27 cellular contexts compared by ENCODE assay signal in genomic region chr11:70298243-70298915, GRCh38. TPM values are rescaled to one million over a fixed set of nuclear protein-coding genes. Genes with fewer than 3 reads are reported as not detected.
DNase-seq lines count a peak whose midpoint lies in the region; ATAC-seq, FAIRE-seq and TF ChIP-seq lines count a peak whose summit lies in the region.
"Had no signal": no experiment of that assay in that cellular context is flagged by ENCODE, and none has a peak within 500 bp of the region (broad histone marks: within the 10 kb centered on the region; RNA-seq: fewer than 3 reads in every experiment).

No MANE protein-coding gene starts in this region.

- peaks cover 9% of the 10 kb centered on the region for H3K79me1 ChIP-seq in H9 (ENCODE audit: insufficient read depth, low read depth, low read length, poor library complexity, severe bottlenecking)

- H3K18ac ChIP-seq in H9 (ENCODE audit: insufficient read length, low read depth, low read length) = no peak overlapping the region

- H2BK15ac ChIP-seq in H9 (ENCODE audit: low read depth, low read length) = no peak overlapping the region

- H3K9ac ChIP-seq in H9 (ENCODE audit: extremely low read depth, insufficient read length, low read length) (no peak overlapping the region), astrocyte (ENCODE audit: low read length) (peak overlapping the region; percentile 64)

- H2BK20ac ChIP-seq in H9 (ENCODE audit: low read depth, low read length, poor library complexity, severe bottlenecking) = no peak overlapping the region

- H2BK12ac ChIP-seq in H9 (ENCODE audit: insufficient read length, low read depth, low read length) = no peak overlapping the region

- no peak for FAIRE-seq in astrocyte (lab: Jason Lieb, UNC)
- FAIRE-seq: GM12891, GM19239, H1, islet of Langerhans, RCC 7860, small intestine had no signal

- no peaks in the 10 kb centered on the region for H3K27me3 Mint-ChIP-seq in H9 (ENCODE audit: low read depth)
- no peaks in the 10 kb centered on the region for H3K27me3 Mint-ChIP-seq in astrocyte (ENCODE audit: low read depth, unreplicated experiment)
- no peaks in the 10 kb centered on the region for H3K27me3 Mint-ChIP-seq in T-helper 2 cell treated with Interferon-gamma antibody and Interleukin-4, amounts not matched to agents 5 μg/mL and 100 μg/mL, for 36 hours (ENCODE audit: low read depth)
- H3K27me3 Mint-ChIP-seq: activated CD4-positive, alpha-beta T cell treated with anti-CD3 and anti-CD28 coated beads, Interleukin-2, amount 10 ng/mL, durations not matched to agents 24 days and 14 days; activated CD8-positive, alpha-beta memory T cell treated with anti-CD3 and anti-CD28 coated beads, Interleukin-2, amount 10 ng/mL, durations not matched to agents 7 days and 5 days; activated naive CD8-positive, alpha-beta T cell treated with anti-CD3 and anti-CD28 coated beads, Interleukin-2, amount 10 ng/mL, durations not matched to agents 7 days and 5 days had no signal

- H3K36me3 ChIP-seq in astrocyte (ENCODE audit: insufficient read depth, low read length) = peaks cover 6% of the 10 kb centered on the region

- H3K27me3 ChIP-seq in H9 (ENCODE audit: insufficient read depth, low read length) (no peaks in the 10 kb centered on the region), astrocyte (ENCODE audit: insufficient read depth, low read length) (no peaks in the 10 kb centered on the region)
- H3K27me3 ChIP-seq: MG63, SJSA1 had no signal

- no peaks in the 10 kb centered on the region for H3K23me2 ChIP-seq in H9 (ENCODE audit: insufficient read length, low read depth, low read length, poor library complexity, severe bottlenecking)

- WGBS in H9 (ENCODE audit: extremely low coverage, insufficient read length, low lambda C conversion rate) = no CpG with 5 or more reads among the region's 5 CpGs

- no peak overlapping the region for H2AK5ac ChIP-seq in H9 (ENCODE audit: insufficient read length, low read length)

- no peak overlapping the region for H2BK5ac ChIP-seq in H9 (ENCODE audit: insufficient read length, low read length)

- no peak overlapping the region for H3T11ph ChIP-seq in H9 (ENCODE audit: low read length)

- H2AFZ ChIP-seq in H9 (ENCODE audit: low read length) = no peak overlapping the region
- H2AFZ ChIP-seq in astrocyte (ENCODE audit: low read depth, low read length) = no peak overlapping the region

- intact Hi-C loops in left colon (cut with DNase I, micrococcal nuclease) = no loop called here

- DNase-seq in H9 = no peak
- peak; percentile 72 for DNase-seq in astrocyte (ENCODE audit: low read depth)
- DNase-seq in left colon = no peak
- no peak for DNase-seq in stimulated activated effector memory CD8-positive, alpha-beta T cell treated with anti-CD3 and anti-CD28 coated beads, Interleukin-12 subunit alpha, Interleukin-12 subunit beta, amount 100 ng/mL, for 72 hours (ENCODE audit: low spot score in 2 of 2)
- DNase-seq in HuH-7.5 (ENCODE audit: low spot score) = no peak
- no peak for DNase-seq in T-helper 2 cell treated with Interferon-gamma antibody and Interleukin-4, amounts not matched to agents 5 μg/mL and 100 μg/mL, for 36 hours (ENCODE audit: low spot score)
- DNase-seq: activated CD4-positive, alpha-beta T cell treated with anti-CD3 and anti-CD28 coated beads, Interleukin-2, amount 10 ng/mL, durations not matched to agents 24 days and 14 days; activated CD8-positive, alpha-beta memory T cell treated with anti-CD3 and anti-CD28 coated beads, Interleukin-2, amount 10 ng/mL, durations not matched to agents 7 days and 5 days; activated naive CD8-positive, alpha-beta T cell treated with anti-CD3 and anti-CD28 coated beads, Interleukin-2, amount 10 ng/mL, durations not matched to agents 7 days and 5 days; cortex of kidney; hippocampal formation; MG63; NCI-H1417; NCI-H2107; NCI-H510A; small intestine; stimulated activated CD4-positive, alpha-beta T cell treated with anti-CD3 and anti-CD28 coated beads, Interleukin-2, amount 100 ng/mL, for 48 hours; stimulated activated naive CD4-positive, alpha-beta T cell treated with Interleukin-2 at 50 U/mL for 16 hours had no signal

- H4K91ac ChIP-seq in H9 (ENCODE audit: insufficient read length, low read depth, low read length) = no peak overlapping the region

- H4K5ac ChIP-seq in H9 (ENCODE audit: insufficient read length, low read depth, low read length) = no peak overlapping the region

- H3K9me3 Mint-ChIP-seq in H9 (peaks cover 4 to 9% of the 10 kb centered on the region in 2 experiments; a peak in 3 of 5 replicates), astrocyte (ENCODE audit: unreplicated experiment) (peaks cover 3% of the 10 kb centered on the region)
- no peaks in the 10 kb centered on the region for H3K9me3 Mint-ChIP-seq in stimulated activated effector memory CD8-positive, alpha-beta T cell treated with anti-CD3 and anti-CD28 coated beads, Interleukin-12 subunit alpha, Interleukin-12 subunit beta, amount 100 ng/mL, for 72 hours
- H3K9me3 Mint-ChIP-seq in T-helper 2 cell treated with Interferon-gamma antibody and Interleukin-4, amounts not matched to agents 5 μg/mL and 100 μg/mL, for 36 hours = no peaks in the 10 kb centered on the region
- H3K9me3 Mint-ChIP-seq: activated CD4-positive, alpha-beta T cell treated with anti-CD3 and anti-CD28 coated beads, Interleukin-2, amount 10 ng/mL, durations not matched to agents 24 days and 14 days; activated naive CD8-positive, alpha-beta T cell treated with anti-CD3 and anti-CD28 coated beads, Interleukin-2, amount 10 ng/mL, durations not matched to agents 7 days and 5 days; activated T-helper 2 cell treated with anti-CD3 and anti-CD28 coated beads, Interferon-gamma antibody, Interleukin-2, Interleukin-4, amounts not matched to agents 10 μg/mL and 5 μg/mL and 100 μg/mL, durations not matched to agents 14 hours and 24 hours and 36 hours; T-helper 1 cell treated with Interleukin-12 subunit alpha and Interleukin-12 subunit beta and Interleukin-4 antibody, amounts not matched to agents 30 μg/mL and 1 μg/mL, for 36 hours had no signal

- no peak overlapping the region for H3K4ac ChIP-seq in H9 (ENCODE audit: low read depth, low read length)

- H3K4me2 ChIP-seq in H9 (ENCODE audit: insufficient read depth, insufficient read length, low read length) (no peak overlapping the region), astrocyte (ENCODE audit: low read length) (peak overlapping the region; percentile 40)

- peak overlapping the region in 2 of 3 experiments; percentile 8 to 30; a peak in 3 of 7 replicates for H3K27ac Mint-ChIP-seq in H9
- peak overlapping the region; percentile 38 for H3K27ac Mint-ChIP-seq in astrocyte (ENCODE audit: unreplicated experiment)
- H3K27ac Mint-ChIP-seq in stimulated activated effector memory CD8-positive, alpha-beta T cell treated with anti-CD3 and anti-CD28 coated beads, Interleukin-12 subunit alpha, Interleukin-12 subunit beta, amount 100 ng/mL, for 72 hours = peak overlapping the region; percentile 4
- H3K27ac Mint-ChIP-seq in T-helper 2 cell treated with Interferon-gamma antibody and Interleukin-4, amounts not matched to agents 5 μg/mL and 100 μg/mL, for 36 hours = no peak overlapping the region
- H3K27ac Mint-ChIP-seq: activated CD4-positive, alpha-beta T cell treated with anti-CD3 and anti-CD28 coated beads, Interleukin-2, amount 10 ng/mL, durations not matched to agents 24 days and 14 days; activated CD8-positive, alpha-beta memory T cell treated with anti-CD3 and anti-CD28 coated beads, Interleukin-2, amount 10 ng/mL, durations not matched to agents 7 days and 5 days; activated naive CD8-positive, alpha-beta T cell treated with anti-CD3 and anti-CD28 coated beads, Interleukin-2, amount 10 ng/mL, durations not matched to agents 7 days and 5 days; activated T-helper 2 cell treated with anti-CD3 and anti-CD28 coated beads, Interferon-gamma antibody, Interleukin-2, Interleukin-4, amounts not matched to agents 10 μg/mL and 5 μg/mL and 100 μg/mL, durations not matched to agents 14 hours and 24 hours and 36 hours; T-helper 1 cell treated with Interleukin-12 subunit alpha and Interleukin-12 subunit beta and Interleukin-4 antibody, amounts not matched to agents 30 μg/mL and 1 μg/mL, for 36 hours had no signal

- H3K4me1 Mint-ChIP-seq in H9 (peaks cover 8 to 18% of the 10 kb centered on the region in 2 experiments), astrocyte (ENCODE audit: low read depth, unreplicated experiment) (peaks cover 35% of the 10 kb centered on the region)
- H3K4me1 Mint-ChIP-seq in stimulated activated effector memory CD8-positive, alpha-beta T cell treated with anti-CD3 and anti-CD28 coated beads, Interleukin-12 subunit alpha, Interleukin-12 subunit beta, amount 100 ng/mL, for 72 hours = peaks cover 33% of the 10 kb centered on the region
- no peaks in the 10 kb centered on the region for H3K4me1 Mint-ChIP-seq in T-helper 2 cell treated with Interferon-gamma antibody and Interleukin-4, amounts not matched to agents 5 μg/mL and 100 μg/mL, for 36 hours (ENCODE audit: low read depth)
- H3K4me1 Mint-ChIP-seq: activated CD8-positive, alpha-beta memory T cell treated with anti-CD3 and anti-CD28 coated beads, Interleukin-2, amount 10 ng/mL, durations not matched to agents 7 days and 5 days had no signal

- H2BK120ac ChIP-seq in H9 (ENCODE audit: low read depth, low read length, poor library complexity, severe bottlenecking) = no peak overlapping the region

- H3K4me1 ChIP-seq in H9 (ENCODE audit: insufficient read depth, low read length) (peaks cover 4% of the 10 kb centered on the region; the same call in 1 of the 2 replicates), astrocyte (ENCODE audit: insufficient read depth, low read length) (peaks cover 36% of the 10 kb centered on the region)

- H3K36me3 Mint-ChIP-seq in H9 (ENCODE audit: insufficient read depth in 1 of 3, low read depth in 3 of 3) (peaks cover 33 to 64% (median 49%) of the 10 kb centered on the region in 3 experiments), astrocyte (ENCODE audit: low read depth, unreplicated experiment) (peaks cover 31% of the 10 kb centered on the region)
- peaks cover 30% of the 10 kb centered on the region for H3K36me3 Mint-ChIP-seq in stimulated activated effector memory CD8-positive, alpha-beta T cell treated with anti-CD3 and anti-CD28 coated beads, Interleukin-12 subunit alpha, Interleukin-12 subunit beta, amount 100 ng/mL, for 72 hours
- H3K36me3 Mint-ChIP-seq in T-helper 2 cell treated with Interferon-gamma antibody and Interleukin-4, amounts not matched to agents 5 μg/mL and 100 μg/mL, for 36 hours (ENCODE audit: low read depth) = peaks cover 29% of the 10 kb centered on the region

- ATAC-seq in left colon = peak; percentile 26
- no peak for ATAC-seq in stimulated activated effector memory CD8-positive, alpha-beta T cell treated with anti-CD3 and anti-CD28 coated beads, Interleukin-12 subunit alpha, Interleukin-12 subunit beta, amount 100 ng/mL, for 72 hours
- no peak for ATAC-seq in GM19455 (IDR thresholded peaks at IDR 0.05; ENCODE audit: unreplicated experiment)
- ATAC-seq: activated CD8-positive, alpha-beta memory T cell treated with anti-CD3 and anti-CD28 coated beads, Interleukin-2, amount 10 ng/mL, durations not matched to agents 7 days and 5 days had no signal

- peaks cover 6% of the 10 kb centered on the region for H4K20me1 ChIP-seq in H9 (ENCODE audit: control insufficient read depth, insufficient read depth, insufficient read length)
- peaks cover 46% of the 10 kb centered on the region for H4K20me1 ChIP-seq in astrocyte (ENCODE audit: insufficient read depth, low read length)

- peaks cover 15% of the 10 kb centered on the region; the same call in 1 of the 2 replicates for H3K79me2 ChIP-seq in H9 (ENCODE audit: insufficient read depth, low read length)
- H3K79me2 ChIP-seq in astrocyte (ENCODE audit: insufficient read depth, low read length) = peaks cover 52% of the 10 kb centered on the region

- no peak overlapping the region for H4K8ac ChIP-seq in H9 (replicated peaks; ENCODE audit: insufficient read length, low read depth, low read length)

- H3K27ac ChIP-seq in H9 (ENCODE audit: insufficient read length, low read depth, low read length) (no peak overlapping the region), astrocyte (ENCODE audit: low read depth, low read length) (peak overlapping the region; percentile 83)
- H3K27ac ChIP-seq: SJSA1 had no signal

- no peak overlapping the region for H3K23ac ChIP-seq in H9 (ENCODE audit: insufficient read length, low read depth, low read length)

- no peak overlapping the region for H3K56ac ChIP-seq in H9 (ENCODE audit: insufficient read length, low read depth, low read length)

- H3K9me3 ChIP-seq in H9 (ENCODE audit: control insufficient read depth, low read depth, low read length) (no peaks in the 10 kb centered on the region), astrocyte (ENCODE audit: insufficient read depth, low read depth, low read length) (no peaks in the 10 kb centered on the region)
- H3K9me3 ChIP-seq: MG63, SJSA1 had no signal

- H3K4me3 Mint-ChIP-seq in H9 (no peak overlapping the region), astrocyte (ENCODE audit: unreplicated experiment) (no peak overlapping the region)
- H3K4me3 Mint-ChIP-seq in stimulated activated effector memory CD8-positive, alpha-beta T cell treated with anti-CD3 and anti-CD28 coated beads, Interleukin-12 subunit alpha, Interleukin-12 subunit beta, amount 100 ng/mL, for 72 hours = no peak overlapping the region
- H3K4me3 Mint-ChIP-seq in T-helper 2 cell treated with Interferon-gamma antibody and Interleukin-4, amounts not matched to agents 5 μg/mL and 100 μg/mL, for 36 hours = no peak overlapping the region
- H3K4me3 Mint-ChIP-seq: activated CD4-positive, alpha-beta T cell treated with anti-CD3 and anti-CD28 coated beads, Interleukin-2, amount 10 ng/mL, durations not matched to agents 24 days and 14 days; activated CD8-positive, alpha-beta memory T cell treated with anti-CD3 and anti-CD28 coated beads, Interleukin-2, amount 10 ng/mL, durations not matched to agents 7 days and 5 days; activated naive CD8-positive, alpha-beta T cell treated with anti-CD3 and anti-CD28 coated beads, Interleukin-2, amount 10 ng/mL, durations not matched to agents 7 days and 5 days; T-helper 1 cell treated with Interleukin-12 subunit alpha and Interleukin-12 subunit beta and Interleukin-4 antibody, amounts not matched to agents 30 μg/mL and 1 μg/mL, for 36 hours had no signal

- H3K4me3 ChIP-seq in astrocyte (ENCODE audit: insufficient read depth, low read depth, low read length) = no peak overlapping the region
- H3K4me3 ChIP-seq: MG63, SJSA1 had no signal

- H3K14ac ChIP-seq in H9 (ENCODE audit: insufficient read depth, low read length) = no peak overlapping the region

- no peak for TF ChIP-seq CTCF in H9 (conservative IDR thresholded peaks at IDR 0.05)
- TF ChIP-seq CTCF in astrocyte (IDR thresholded peaks at IDR 0.05; ENCODE audit: insufficient read depth, low read depth, low read length) = no peak

RNA-seq across cellular contexts. Expression of gene PPFIA1, which starts 27.9 kb away (rescaled TPM):
- 59.2 and 63.4 TPM in 2 replicates for total RNA-seq in H9 (2021)
- 48.0 and 54.7 TPM in 2 replicates for total RNA-seq in astrocyte
- total RNA-seq in left colon = 10 to 100 TPM; 52.8 to 79.1 TPM
